In genomic region chr14:61277232-61277631, GRCh38 we compare ENCODE assay signal across 23 cellular contexts. TPM values are rescaled to one million over a fixed set of nuclear protein-coding genes. Genes with fewer than 3 reads are reported as not detected.
DNase-seq lines count a peak whose midpoint lies in the region; ATAC-seq and TF ChIP-seq lines count a peak whose summit lies in the region.
"Had no signal": no experiment of that assay in that cellular context is flagged by ENCODE, and none has a peak within 500 bp of the region (broad histone marks: within the 10 kb centered on the region; RNA-seq: fewer than 3 reads in every experiment).

No MANE protein-coding gene starts in this region.

- ATAC-seq in RWPE2 (ENCODE audit: low read depth) (no peak), HG03045 (IDR thresholded peaks at IDR 0.05; ENCODE audit: unreplicated experiment) (no peak), HG03196 (IDR thresholded peaks at IDR 0.05; ENCODE audit: unreplicated experiment) (no peak)

- H3K9me2 ChIP-seq in hepatocyte (replicated peaks; ENCODE audit: insufficient read depth) = no peaks in the 10 kb centered on the region

- DNase-seq in Caco-2 = no peak
- no peak for DNase-seq in RWPE2 (ENCODE audit: low spot score)
- no peak for DNase-seq in hepatocyte (ENCODE audit: low spot score)
- no peak for DNase-seq in progenitor cell of endocrine pancreas (ENCODE audit: low spot score, unreplicated experiment)
- no peak for DNase-seq in foreskin fibroblast
- no peak for DNase-seq in NCI-H187 (lab: John Stamatoyannopoulos, UW)
- DNase-seq: 8988T, DMS153, GDM1, IMR-90, MG63, NCI-H1048, NCI-H146, NCI-H2081, NCI-H2171 treated with DMSO at 0.1 percent for 48 hours, NCI-H446, NCI-H69, SHP77 had no signal

- H3K36me3 ChIP-seq in Caco-2 (ENCODE audit: control insufficient read depth, insufficient read depth, low read length) (no peaks in the 10 kb centered on the region), RWPE2 (ENCODE audit: low read depth) (peaks cover 13% of the 10 kb centered on the region), hepatocyte (replicated peaks; ENCODE audit: insufficient read depth, low read depth) (no peaks in the 10 kb centered on the region)
- H3K36me3 ChIP-seq: MG63 had no signal

- H3K36me3 Mint-ChIP-seq in Caco-2 (ENCODE audit: insufficient read depth, unreplicated experiment) (peaks cover 27% of the 10 kb centered on the region), progenitor cell of endocrine pancreas (ENCODE audit: insufficient read depth) (peaks cover 1% of the 10 kb centered on the region)

- no TSS peak for BruUV-seq in Caco-2 (replicated peaks; lab: Mats Ljungman, UMichigan)

- H3K27me3 ChIP-seq in Caco-2 (replicated peaks; ENCODE audit: control insufficient read depth, insufficient read depth, low read length) (no peaks in the 10 kb centered on the region), RWPE2 (ENCODE audit: insufficient read depth, poor library complexity, severe bottlenecking) (no peaks in the 10 kb centered on the region), hepatocyte (no peaks in the 10 kb centered on the region)
- H3K27me3 ChIP-seq: MG63 had no signal

- peak overlapping the region; percentile 22; the same call in 1 of the 2 replicates for H3K4me3 ChIP-seq in Caco-2 (ENCODE audit: low read depth, low read length)
- peak overlapping the region; percentile 64 for H3K4me3 ChIP-seq in RWPE2 (ENCODE audit: severe bottlenecking)
- no peak overlapping the region for H3K4me3 ChIP-seq in hepatocyte
- H3K4me3 ChIP-seq in foreskin fibroblast (ENCODE audit: low read depth in 1 of 2, low read length in 2 of 2) = no peak overlapping the region
- H3K4me3 ChIP-seq: MG63, SK-N-MC had no signal

- H3K79me2 ChIP-seq in hepatocyte = peaks cover 15% of the 10 kb centered on the region

- H3K4me3 Mint-ChIP-seq in Caco-2 (ENCODE audit: unreplicated experiment) = peak overlapping the region; percentile 62
- H3K4me3 Mint-ChIP-seq in progenitor cell of endocrine pancreas (ENCODE audit: low read depth) = peak overlapping the region; percentile 88
- H3K4me3 Mint-ChIP-seq: B cell had no signal

- H3K27ac Mint-ChIP-seq in Caco-2 (ENCODE audit: unreplicated experiment) = peak overlapping the region; percentile 18
- H3K27ac Mint-ChIP-seq in progenitor cell of endocrine pancreas = no peak overlapping the region
- H3K27ac Mint-ChIP-seq: B cell had no signal

- POLR2A ChIA-PET in Caco-2 (lab: Charles Lee) = interaction anchor here (0.5 kb wide), 1 partner anchor 10 kb away, joined by 3 read pairs; no protein-coding TSS in a partner anchor

- H3K4me2 ChIP-seq in hepatocyte = peak overlapping the region; percentile 83

- 32% methylated on average over 1 of the region's 1 CpG for WGBS in hepatocyte (ENCODE audit: low lambda C conversion rate, missing lambda C conversion rate)

- intact Hi-C loops in Caco-2 (cut with micrococcal nuclease; ENCODE audit: unreplicated experiment) = loop anchor here (10.0 kb wide), 1 partner anchor 488 kb away; the partner anchor contains the start of gene SNAPC1

- no peak overlapping the region for H3K27ac ChIP-seq in RWPE2 (ENCODE audit: poor library complexity, severe bottlenecking)
- no peak overlapping the region for H3K27ac ChIP-seq in hepatocyte
- H3K27ac ChIP-seq: SK-N-MC had no signal

- peaks cover 17% of the 10 kb centered on the region for H3K4me1 Mint-ChIP-seq in Caco-2 (ENCODE audit: low read depth, unreplicated experiment)
- peaks cover 28% of the 10 kb centered on the region for H3K4me1 Mint-ChIP-seq in progenitor cell of endocrine pancreas (ENCODE audit: low read depth)

- H3K4me1 ChIP-seq in Caco-2 (peaks cover 16% of the 10 kb centered on the region; the same call in 1 of the 2 replicates), RWPE2 (ENCODE audit: insufficient read depth, poor library complexity, severe bottlenecking) (peaks cover 10% of the 10 kb centered on the region), hepatocyte (ENCODE audit: insufficient read depth) (peaks cover 10% of the 10 kb centered on the region)

- CTCF ChIA-PET in Caco-2 (lab: Charles Lee) = no interaction called here

- H3K27me3 Mint-ChIP-seq in Caco-2 (ENCODE audit: insufficient read depth, unreplicated experiment) (no peaks in the 10 kb centered on the region), progenitor cell of endocrine pancreas (peaks cover 10% of the 10 kb centered on the region)

- no peaks in the 10 kb centered on the region for H3K9me3 Mint-ChIP-seq in Caco-2 (ENCODE audit: unreplicated experiment)
- H3K9me3 Mint-ChIP-seq in progenitor cell of endocrine pancreas (ENCODE audit: low read depth) = no peaks in the 10 kb centered on the region

- no peak for TF ChIP-seq CTCF in Caco-2 (IDR thresholded peaks at IDR 0.05; ENCODE audit: insufficient read depth in 1 of 2, low read depth in 1 of 2, low read length in 1 of 2, severe bottlenecking in 1 of 2, unreplicated experiment in 1 of 2)
- TF ChIP-seq CTCF in RWPE2 (IDR thresholded peaks at IDR 0.05; ENCODE audit: poor library complexity, severe bottlenecking) = no peak
- no peak for TF ChIP-seq CTCF in hepatocyte (IDR thresholded peaks at IDR 0.05; ENCODE audit: poor library complexity)
- no peak for TF ChIP-seq CTCF in progenitor cell of endocrine pancreas (IDR thresholded peaks at IDR 0.05; ENCODE audit: unreplicated experiment)
- TF ChIP-seq CTCF in foreskin fibroblast (IDR thresholded peaks at IDR 0.05; ENCODE audit: low read depth, low read length) = no peak

- no peak overlapping the region for H2AFZ ChIP-seq in hepatocyte

- H4K20me1 ChIP-seq in hepatocyte (ENCODE audit: insufficient read depth, poor library complexity, severe bottlenecking) = no peaks in the 10 kb centered on the region

- H3K9me3 ChIP-seq in Caco-2 = no peaks in the 10 kb centered on the region
- H3K9me3 ChIP-seq in RWPE2 (ENCODE audit: severe bottlenecking) = no peaks in the 10 kb centered on the region
- no peaks in the 10 kb centered on the region for H3K9me3 ChIP-seq in hepatocyte (ENCODE audit: low read depth)
- H3K9me3 ChIP-seq: MG63 had no signal

RNA-seq across cellular contexts. Expression of gene TMEM30B, which starts 3.9 kb away (rescaled TPM):
- total RNA-seq in Caco-2 (2022) (31.4 and 32.5 TPM in 2 replicates), hepatocyte (15.8 and 18.2 TPM in 2 replicates), progenitor cell of endocrine pancreas (28.1 and 29.4 TPM in 2 replicates)
- 12.4 and 19.3 TPM in 2 replicates for polyA plus RNA-seq in hepatocyte
- total RNA-seq: Daoy, IMR-90 had no signal

RNA-seq across cellular contexts. Expression of gene PRKCH, which starts 44.1 kb away (rescaled TPM):
- total RNA-seq in Caco-2 (2022) (17.8 and 18.3 TPM in 2 replicates), hepatocyte (11.2 and 16.3 TPM in 2 replicates), progenitor cell of endocrine pancreas (4.5 and 5.1 TPM in 2 replicates)
- polyA plus RNA-seq in hepatocyte = 7.1 and 8.7 TPM in 2 replicates

Comparison
In these comparisons a context has a peak if more than half of its experiments do, and no peak if none do; other contexts are left out.
1. H3K4me3 ChIP-seq: peak in Caco-2 (single experiment) and RWPE2 (single experiment); none in hepatocyte (single experiment) and foreskin fibroblast (0 of 2).